ENCODE assay signal across 15 cellular contexts in genomic region chrX:25206761-25207160, GRCh38.
DNase-seq lines count a peak whose midpoint lies in the region; ATAC-seq, FAIRE-seq and TF ChIP-seq lines count a peak whose summit lies in the region.
"Had no signal": no experiment of that assay in that cellular context is flagged by ENCODE, and none has a peak within 500 bp of the region (broad histone marks: within the 10 kb centered on the region; RNA-seq: fewer than 3 reads in every experiment).

No MANE protein-coding gene starts in this region.

- H3K4me3 ChIP-seq in keratinocyte (ENCODE audit: control insufficient read depth in 2 of 3, extremely low read depth in 1 of 3, insufficient read depth in 2 of 3, low read depth in 1 of 3, low read length in 3 of 3): no peak overlapping the region
- H3K4me3 ChIP-seq: mucosa of descending colon had no signal

- no peak for FAIRE-seq in HTR-8/SVneo (lab: Jason Lieb, UNC)
- FAIRE-seq in keratinocyte (lab: Jason Lieb, UNC): peak; percentile 70
- no peak for FAIRE-seq in GM19239 (lab: Jason Lieb, UNC)

- ATAC-seq in GM19455 (IDR thresholded peaks at IDR 0.05; ENCODE audit: unreplicated experiment): no peak
- ATAC-seq in CD4-positive, alpha-beta T cell (ENCODE audit: poor library complexity): no peak
- ATAC-seq: mucosa of descending colon; stimulated activated effector memory CD8-positive, alpha-beta T cell treated with anti-CD3 and anti-CD28 coated beads, Interleukin-12 subunit alpha, Interleukin-12 subunit beta, amount 100 ng/mL, for 72 hours had no signal

- no peaks in the 10 kb centered on the region for H3K36me3 Mint-ChIP-seq in type B pancreatic cell
- H3K36me3 Mint-ChIP-seq in CD4-positive, alpha-beta T cell (ENCODE audit: low read depth): no peaks in the 10 kb centered on the region
- H3K36me3 Mint-ChIP-seq: stimulated activated effector memory CD8-positive, alpha-beta T cell treated with anti-CD3 and anti-CD28 coated beads, Interleukin-12 subunit alpha, Interleukin-12 subunit beta, amount 100 ng/mL, for 72 hours had no signal

- H3K4me2 ChIP-seq in keratinocyte (ENCODE audit: control insufficient read depth, extremely low read depth, insufficient read depth, low read depth, low read length): no peak overlapping the region
- H3K4me2 ChIP-seq: KMS-11 had no signal

- CTCF ChIA-PET in CD4-positive, alpha-beta T cell (lab: Charles Lee): no interaction called here

- POLR2A ChIA-PET in CD4-positive, alpha-beta T cell (lab: Charles Lee): no interaction called here

- H3K27ac Mint-ChIP-seq in type B pancreatic cell: no peak overlapping the region
- no peak overlapping the region for H3K27ac Mint-ChIP-seq in CD4-positive, alpha-beta T cell
- H3K27ac Mint-ChIP-seq: activated CD4-positive, alpha-beta memory T cell treated with anti-CD3 and anti-CD28 coated beads, Interleukin-2, amount 10 ng/mL, durations not matched to agents 7 days and 5 days; activated T-helper 1 cell treated with anti-CD3 and anti-CD28 coated beads, Interleukin-12 subunit alpha, Interleukin-12 subunit beta, Interleukin-2, Interleukin-4 antibody, amounts not matched to agents 30 ng/mL and 10 ng/mL and 1 ng/mL, durations not matched to agents 14 hours and 24 hours and 36 hours; stimulated activated effector memory CD8-positive, alpha-beta T cell treated with anti-CD3 and anti-CD28 coated beads, Interleukin-12 subunit alpha, Interleukin-12 subunit beta, amount 100 ng/mL, for 72 hours had no signal

- no peaks in the 10 kb centered on the region for H4K20me1 ChIP-seq in keratinocyte (ENCODE audit: control insufficient read depth, extremely low read depth, insufficient read depth, low read length)

- peaks cover 3% of the 10 kb centered on the region for H3K9me3 Mint-ChIP-seq in type B pancreatic cell
- no peaks in the 10 kb centered on the region for H3K9me3 Mint-ChIP-seq in CD4-positive, alpha-beta T cell
- H3K9me3 Mint-ChIP-seq: activated CD4-positive, alpha-beta memory T cell treated with anti-CD3 and anti-CD28 coated beads, Interleukin-2, amount 10 ng/mL, durations not matched to agents 7 days and 5 days; activated T-helper 1 cell treated with anti-CD3 and anti-CD28 coated beads, Interleukin-12 subunit alpha, Interleukin-12 subunit beta, Interleukin-2, Interleukin-4 antibody, amounts not matched to agents 30 ng/mL and 10 ng/mL and 1 ng/mL, durations not matched to agents 14 hours and 24 hours and 36 hours; stimulated activated effector memory CD8-positive, alpha-beta T cell treated with anti-CD3 and anti-CD28 coated beads, Interleukin-12 subunit alpha, Interleukin-12 subunit beta, amount 100 ng/mL, for 72 hours had no signal

- no peaks in the 10 kb centered on the region for H3K79me2 ChIP-seq in keratinocyte (ENCODE audit: control insufficient read depth, insufficient read depth, low read length)

- peak; percentile 6 for DNase-seq in AG20443 (ENCODE audit: low spot score)
- DNase-seq in HTR-8/SVneo (ENCODE audit: insufficient read length, low spot score): peak; percentile 30
- peak; percentile 60 for DNase-seq in amniotic stem cell (lab: John Stamatoyannopoulos, UW)
- peak; percentile 19 for DNase-seq in keratinocyte (ENCODE audit: low read depth, low spot score)
- no peak for DNase-seq in type B pancreatic cell (ENCODE audit: extremely low spot score, unreplicated experiment)
- DNase-seq in GM19239 (ENCODE audit: insufficient read length, low spot score): no peak
- no peak for DNase-seq in CD4-positive, alpha-beta T cell
- DNase-seq: activated CD4-positive, alpha-beta memory T cell treated with anti-CD3 and anti-CD28 coated beads, Interleukin-2, amount 10 ng/mL, durations not matched to agents 7 days and 5 days; Calu3; kidney; mucosa of descending colon had no signal

- H3K4me3 Mint-ChIP-seq in type B pancreatic cell: no peak overlapping the region
- no peak overlapping the region for H3K4me3 Mint-ChIP-seq in CD4-positive, alpha-beta T cell
- H3K4me3 Mint-ChIP-seq: activated CD4-positive, alpha-beta memory T cell treated with anti-CD3 and anti-CD28 coated beads, Interleukin-2, amount 10 ng/mL, durations not matched to agents 7 days and 5 days; activated T-helper 1 cell treated with anti-CD3 and anti-CD28 coated beads, Interleukin-12 subunit alpha, Interleukin-12 subunit beta, Interleukin-2, Interleukin-4 antibody, amounts not matched to agents 30 ng/mL and 10 ng/mL and 1 ng/mL, durations not matched to agents 14 hours and 24 hours and 36 hours; stimulated activated effector memory CD8-positive, alpha-beta T cell treated with anti-CD3 and anti-CD28 coated beads, Interleukin-12 subunit alpha, Interleukin-12 subunit beta, amount 100 ng/mL, for 72 hours had no signal

- H3K27me3 Mint-ChIP-seq in type B pancreatic cell: no peaks in the 10 kb centered on the region
- H3K27me3 Mint-ChIP-seq in CD4-positive, alpha-beta T cell: peaks cover 5% of the 10 kb centered on the region
- H3K27me3 Mint-ChIP-seq: activated CD4-positive, alpha-beta memory T cell treated with anti-CD3 and anti-CD28 coated beads, Interleukin-2, amount 10 ng/mL, durations not matched to agents 7 days and 5 days had no signal

- no peaks in the 10 kb centered on the region for H3K36me3 ChIP-seq in keratinocyte (ENCODE audit: control insufficient read depth in 2 of 2, extremely low read depth in 1 of 2, insufficient read depth in 2 of 2, low read length in 2 of 2)

- no peak overlapping the region for H2AFZ ChIP-seq in keratinocyte (ENCODE audit: control insufficient read depth, low read length)

- H3K9ac ChIP-seq in keratinocyte (ENCODE audit: control insufficient read depth, extremely low read depth, insufficient read depth, low read length): no peak overlapping the region
- H3K9ac ChIP-seq: KMS-11 had no signal

- no peaks in the 10 kb centered on the region for H3K9me3 ChIP-seq in keratinocyte (ENCODE audit: control insufficient read depth, low read depth, low read length)
- H3K9me3 ChIP-seq in CD4-positive, alpha-beta T cell (ENCODE audit: control insufficient read depth, low read length): no peaks in the 10 kb centered on the region
- H3K9me3 ChIP-seq: mucosa of descending colon had no signal

- no peaks in the 10 kb centered on the region for H3K9me1 ChIP-seq in keratinocyte (ENCODE audit: control insufficient read depth, extremely low read depth, insufficient read depth, low read length)

- H3K4me1 ChIP-seq in keratinocyte (ENCODE audit: control insufficient read depth, extremely low read depth, insufficient read depth, low read length): peaks cover 8% of the 10 kb centered on the region

- no peaks in the 10 kb centered on the region for H3K27me3 ChIP-seq in keratinocyte (ENCODE audit: control insufficient read depth, extremely low read depth, insufficient read depth, low read length)
- no peaks in the 10 kb centered on the region for H3K27me3 ChIP-seq in CD4-positive, alpha-beta T cell (ENCODE audit: control insufficient read depth, insufficient read depth, low read length)

- TF ChIP-seq CTCF in keratinocyte (optimal IDR thresholded peaks at IDR 0.05 in 1 of 3, IDR thresholded peaks at IDR 0.05 in 1 of 3, conservative IDR thresholded peaks at IDR 0.05 in 1 of 3; ENCODE audit: extremely low read depth in 1 of 3, insufficient read depth in 2 of 3, low read length in 3 of 3) (peak in 1 of 3 experiments; percentile 8), type B pancreatic cell (conservative IDR thresholded peaks at IDR 0.05) (no peak)
- TF ChIP-seq CTCF in CD4-positive, alpha-beta T cell (IDR thresholded peaks at IDR 0.05): no peak

- H3K4me1 Mint-ChIP-seq in type B pancreatic cell (ENCODE audit: unreplicated experiment): no peaks in the 10 kb centered on the region
- H3K4me1 Mint-ChIP-seq in CD4-positive, alpha-beta T cell (ENCODE audit: low read depth): no peaks in the 10 kb centered on the region
- H3K4me1 Mint-ChIP-seq: activated CD4-positive, alpha-beta memory T cell treated with anti-CD3 and anti-CD28 coated beads, Interleukin-2, amount 10 ng/mL, durations not matched to agents 7 days and 5 days; stimulated activated effector memory CD8-positive, alpha-beta T cell treated with anti-CD3 and anti-CD28 coated beads, Interleukin-12 subunit alpha, Interleukin-12 subunit beta, amount 100 ng/mL, for 72 hours had no signal

- dilution Hi-C loops in keratinocyte (cut with MboI; ENCODE audit: extremely low pct_ligation_motif_present, low sequenced_read_pairs): no loop called here

- intact Hi-C loops in CD4-positive, alpha-beta T cell (cut with DNase I, micrococcal nuclease): no loop called here

- H3K27ac ChIP-seq in keratinocyte (ENCODE audit: control insufficient read depth, insufficient read depth, low read length): no peak overlapping the region
- no peak overlapping the region for H3K27ac ChIP-seq in CD4-positive, alpha-beta T cell (ENCODE audit: low read depth, low read length)
- H3K27ac ChIP-seq: KMS-11 had no signal

Comparison
In these comparisons a context has a peak if more than half of its experiments do, and no peak if none do; other contexts are left out.
1. DNase-seq: peak in AG20443 (single experiment), HTR-8/SVneo (single experiment), amniotic stem cell (single experiment) and keratinocyte (single experiment); none in type B pancreatic cell (single experiment), GM19239 (single experiment) and CD4-positive, alpha-beta T cell (0 of 10).